28 cellular contexts compared by ENCODE assay signal in genomic region chr1:85371021-85371420, GRCh38.
DNase-seq lines count a peak whose midpoint lies in the region; ATAC-seq and TF ChIP-seq lines count a peak whose summit lies in the region.
"Had no signal": no experiment of that assay in that cellular context is flagged by ENCODE, and none has a peak within 500 bp of the region (broad histone marks: within the 10 kb centered on the region; RNA-seq: fewer than 3 reads in every experiment).

No MANE protein-coding gene starts in this region.

- peak overlapping the region; percentile 68 for H3K27ac ChIP-seq in A673 (ENCODE audit: low read depth, low read length, poor library complexity, severe bottlenecking)
- no peak overlapping the region for H3K27ac ChIP-seq in PC-3 (ENCODE audit: low read length)
- H3K27ac ChIP-seq: 22Rv1, RWPE1 had no signal

- no peaks in the 10 kb centered on the region for H3K27me3 ChIP-seq in A673 (replicated peaks; ENCODE audit: insufficient read depth, low read depth, low read length, poor library complexity)
- no peaks in the 10 kb centered on the region for H3K27me3 ChIP-seq in PC-3 (ENCODE audit: low read length)
- H3K27me3 ChIP-seq: BE2C had no signal

- CTCF ChIA-PET in A673 (lab: Charles Lee) (no interaction called here), PC-3 (lab: Charles Lee) (interaction anchor here (0.6 kb wide), 1 partner anchor 95 kb away, joined by 3 read pairs; the partner anchor contains the start of gene BCL10)

- H3K9me2 ChIP-seq in PC-3 (replicated peaks; ENCODE audit: low read length) = no peaks in the 10 kb centered on the region

- H3K36me3 ChIP-seq in A673 (ENCODE audit: insufficient read depth, low read length, poor library complexity, severe bottlenecking) (no peaks in the 10 kb centered on the region), PC-3 (ENCODE audit: low read depth, low read length) (no peaks in the 10 kb centered on the region), mucosa of descending colon (ENCODE audit: low read depth) (no peaks in the 10 kb centered on the region)
- H3K36me3 ChIP-seq: BE2C had no signal

- H3K36me3 Mint-ChIP-seq in naive thymus-derived CD8-positive, alpha-beta T cell = no peaks in the 10 kb centered on the region
- H3K36me3 Mint-ChIP-seq: CD14-positive monocyte; CD8-positive, alpha-beta memory T cell had no signal

- H4K20me1 ChIP-seq in PC-3 (ENCODE audit: low read length) = no peaks in the 10 kb centered on the region

- BruUV-seq in A673 (replicated peaks; lab: Mats Ljungman, UMichigan) (no TSS peak), PC-3 (replicated peaks; lab: Mats Ljungman, UMichigan) (no TSS peak)

- no peak overlapping the region for H3K4me3 Mint-ChIP-seq in naive thymus-derived CD8-positive, alpha-beta T cell
- H3K4me3 Mint-ChIP-seq: CD14-positive monocyte; CD8-positive, alpha-beta memory T cell; H9 had no signal

- DNase-seq in A673 (ENCODE audit: low spot score) (peak; percentile 37), PC-3 (peak; percentile 33), kidney tubule cell (ENCODE audit: low spot score) (peak; percentile 28), mucosa of descending colon (no peak), hepatic stellate cell (ENCODE audit: low spot score) (no peak), DMS153 (lab: John Stamatoyannopoulos, UW) (no peak)
- no peak for DNase-seq in naive thymus-derived CD8-positive, alpha-beta T cell
- DNase-seq: ACHN; BE2C; CD8-positive, alpha-beta memory T cell; DMS 273 treated with DMSO at 0.1 percent for 48 hours; DMS79 treated with DMSO at 0.1 percent for 48 hours; GF-D8; H9; Karpas-422; NCI-H1092 treated with DMSO at 0.1 percent for 48 hours; NCI-H1436; NCI-H187; NCI-H2107; NCI-H446 treated with DMSO at 0.1 percent for 48 hours; NCI-H526; NCI-H82; NK-92 treated with Interleukin-12 subunit alpha and Interleukin-12 subunit beta, amount 100 ng/mL, for 24 hours; SHP77 treated with DMSO at 0.1 percent for 48 hours had no signal

- H3K9ac ChIP-seq in PC-3 (ENCODE audit: low read length) = no peak overlapping the region

- no peak overlapping the region for H3K27ac Mint-ChIP-seq in naive thymus-derived CD8-positive, alpha-beta T cell
- H3K27ac Mint-ChIP-seq: CD14-positive monocyte; CD8-positive, alpha-beta memory T cell; H9 had no signal

- intact Hi-C loops in A673 (cut with micrococcal nuclease; ENCODE audit: unreplicated experiment) = no loop called here
- intact Hi-C loops in PC-3 (cut with micrococcal nuclease) = no loop called here
- intact Hi-C loops in mucosa of descending colon (cut with DNase I, micrococcal nuclease) = no loop called here

- H3K4me1 Mint-ChIP-seq in naive thymus-derived CD8-positive, alpha-beta T cell = no peaks in the 10 kb centered on the region
- H3K4me1 Mint-ChIP-seq: CD8-positive, alpha-beta memory T cell had no signal

- peaks cover 91% of the 10 kb centered on the region for H3K79me2 ChIP-seq in PC-3 (ENCODE audit: low read length)

- TF ChIP-seq CTCF in A673 (conservative IDR thresholded peaks at IDR 0.05; ENCODE audit: low read depth, low read length) = no peak
- no peak for TF ChIP-seq CTCF in PC-3 (conservative IDR thresholded peaks at IDR 0.05; ENCODE audit: low read depth, low read length)
- TF ChIP-seq CTCF in mucosa of descending colon (IDR thresholded peaks at IDR 0.05) = no peak

- H3K4me1 ChIP-seq in A673 (ENCODE audit: insufficient read depth, low read length, poor library complexity, severe bottlenecking) = peaks cover 91% of the 10 kb centered on the region
- H3K4me1 ChIP-seq in PC-3 (ENCODE audit: insufficient read depth, low read length) = peaks cover 50% of the 10 kb centered on the region
- H3K4me1 ChIP-seq in mucosa of descending colon (ENCODE audit: low read depth) = peaks cover 7% of the 10 kb centered on the region
- H3K4me1 ChIP-seq: BE2C had no signal

- no peak overlapping the region for H3K4me3 ChIP-seq in A673 (ENCODE audit: low read depth, low read length, poor library complexity, severe bottlenecking)
- H3K4me3 ChIP-seq in PC-3 (ENCODE audit: low read length) = no peak overlapping the region
- H3K4me3 ChIP-seq in mucosa of descending colon = no peak overlapping the region

- peak; percentile 6 for ATAC-seq in PC-3
- peak; percentile 39 for ATAC-seq in mucosa of descending colon
- ATAC-seq in HG02763 (IDR thresholded peaks at IDR 0.05; ENCODE audit: unreplicated experiment) = no peak
- no peak for ATAC-seq in naive thymus-derived CD8-positive, alpha-beta T cell

- POLR2A ChIA-PET in A673 (lab: Charles Lee; ENCODE audit: low non-redundant PET) (interaction anchor here (0.6 kb wide), 1 partner anchor 69 kb away, joined by 7 read pairs; no protein-coding TSS in a partner anchor), PC-3 (lab: Charles Lee; ENCODE audit: unreplicated experiment) (interaction anchor here (0.6 to 0.7 kb wide), 2 partner anchors 23 to 27 kb away, joined by 3 to 4 read pairs; no protein-coding TSS in a partner anchor)
- POLR2A ChIA-PET in naive thymus-derived CD8-positive, alpha-beta T cell (lab: Charles Lee) = no interaction called here

- H3K4me2 ChIP-seq in PC-3 (ENCODE audit: low read length) = no peak overlapping the region

- peaks cover 4 to 21% (median 10%) of the 10 kb centered on the region in 5 donors for H3K27me3 Mint-ChIP-seq in naive thymus-derived CD8-positive, alpha-beta T cell

- H3K9me3 ChIP-seq in A673 (ENCODE audit: low read depth, low read length, poor library complexity, severe bottlenecking) = no peaks in the 10 kb centered on the region
- H3K9me3 ChIP-seq in PC-3 (ENCODE audit: low read length) = no peaks in the 10 kb centered on the region
- no peaks in the 10 kb centered on the region for H3K9me3 ChIP-seq in mucosa of descending colon
- H3K9me3 ChIP-seq: BE2C had no signal

- H2AFZ ChIP-seq in PC-3 (ENCODE audit: low read length) = no peak overlapping the region

- no peaks in the 10 kb centered on the region for H3F3A ChIP-seq in PC-3 (ENCODE audit: low read length, unreplicated experiment)

- no peaks in the 10 kb centered on the region for H3K9me3 Mint-ChIP-seq in naive thymus-derived CD8-positive, alpha-beta T cell
- H3K9me3 Mint-ChIP-seq: CD8-positive, alpha-beta memory T cell; H9 had no signal

Comparison
In these comparisons a context has a peak if more than half of its experiments do, and no peak if none do; other contexts are left out.
1. DNase-seq: peak in A673 (single experiment), PC-3 (single experiment) and kidney tubule cell (single experiment); none in mucosa of descending colon (0 of 3), hepatic stellate cell (single experiment), naive thymus-derived CD8-positive, alpha-beta T cell (0 of 10) and DMS153 (single experiment).
2. ATAC-seq: peak in PC-3 (single experiment) and mucosa of descending colon (single experiment); none in HG02763 (single experiment) and naive thymus-derived CD8-positive, alpha-beta T cell (0 of 2).